8 cellular contexts compared by ENCODE assay signal in genomic region chr4:98260047-98260578, GRCh38. TPM values are rescaled to one million over a fixed set of nuclear protein-coding genes. Genes with fewer than 3 reads are reported as not detected.
DNase-seq lines count a peak whose midpoint lies in the region; ATAC-seq and TF ChIP-seq lines count a peak whose summit lies in the region.

No MANE protein-coding gene starts in this region.

- 1% methylated on average over 24 of the region's 24 CpGs for WGBS in urinary bladder

- peak overlapping the region; percentile 89 for H3K4me2 ChIP-seq in neural progenitor cell

- no peaks in the 10 kb centered on the region for H3K27me3 ChIP-seq in neural progenitor cell

- TF ChIP-seq CTCF in NB4 (IDR thresholded peaks at IDR 0.05; ENCODE audit: low read depth, low read length) (no peak), fibroblast of villous mesenchyme (IDR thresholded peaks at IDR 0.05; ENCODE audit: insufficient read depth, low read depth, low read length) (no peak), neural progenitor cell (IDR thresholded peaks at IDR 0.05) (no peak)

- H3K36me3 ChIP-seq in neural progenitor cell, result no peaks in the 10 kb centered on the region
- H3K36me3 ChIP-seq in urinary bladder (ENCODE audit: insufficient read depth), result no peaks in the 10 kb centered on the region

- peak; percentile 46 for DNase-seq in SIG-M5 treated with dmso at 0.1 percent for 504 hours (lab: John Stamatoyannopoulos, UW; ENCODE audit: unreplicated experiment)
- no peak for DNase-seq in SIG-M5 (lab: John Stamatoyannopoulos, UW)
- no peak for DNase-seq in NB4 (ENCODE audit: low read depth)
- peak in 1 of 2 donors; percentile 53 for DNase-seq in activated T-cell treated with anti-CD3 and anti-CD28 coated beads, Interleukin-2, amount 50 U/mL, for 72 hours
- DNase-seq in fibroblast of villous mesenchyme (ENCODE audit: low read depth), result peak; percentile 35
- peak; percentile 75 for DNase-seq in neural progenitor cell (ENCODE audit: low spot score)

- H3K9ac ChIP-seq in neural progenitor cell, result peak overlapping the region; percentile 92

- peak overlapping the region; percentile 75 for H2AFZ ChIP-seq in neural progenitor cell (replicated peaks)

- H3K27me3 Mint-ChIP-seq in activated T-cell treated with anti-CD3 and anti-CD28 coated beads, Interleukin-2, amount 50 U/mL, for 72 hours (ENCODE audit: low read depth), result no peaks in the 10 kb centered on the region
- H3K27me3 Mint-ChIP-seq in neural progenitor cell (ENCODE audit: insufficient read depth, low read depth), result peaks cover 2% of the 10 kb centered on the region

- peaks cover 51% of the 10 kb centered on the region for H3K4me1 Mint-ChIP-seq in activated T-cell treated with anti-CD3 and anti-CD28 coated beads, Interleukin-2, amount 50 U/mL, for 72 hours (ENCODE audit: low read depth)
- H3K4me1 Mint-ChIP-seq in neural progenitor cell, result peaks cover 20% of the 10 kb centered on the region

- peaks cover 21% of the 10 kb centered on the region for H3F3A ChIP-seq in neural progenitor cell (ENCODE audit: low read depth)

- peak overlapping the region; percentile 95 for H3K27ac Mint-ChIP-seq in activated T-cell treated with anti-CD3 and anti-CD28 coated beads, Interleukin-2, amount 50 U/mL, for 72 hours
- H3K27ac Mint-ChIP-seq in neural progenitor cell, result peak overlapping the region; percentile 99

- H3K4me1 ChIP-seq in neural progenitor cell (peaks cover 19% of the 10 kb centered on the region), urinary bladder (ENCODE audit: insufficient read depth) (peaks cover 3% of the 10 kb centered on the region)

- H3K9me3 ChIP-seq in neural progenitor cell (ENCODE audit: low read depth), result no peaks in the 10 kb centered on the region

- H4K20me1 ChIP-seq in neural progenitor cell (ENCODE audit: low read depth), result no peaks in the 10 kb centered on the region

- peak overlapping the region; percentile 89 to 94 for H3K4me3 Mint-ChIP-seq in activated T-cell treated with anti-CD3 and anti-CD28 coated beads, Interleukin-2, amount 50 U/mL, for 72 hours
- H3K4me3 Mint-ChIP-seq in neural progenitor cell, result peak overlapping the region; percentile 95

- H3K4me3 ChIP-seq in NB4 (ENCODE audit: low read depth, low read length), result peak overlapping the region; percentile 83
- peak overlapping the region; percentile 76 for H3K4me3 ChIP-seq in fibroblast of villous mesenchyme (ENCODE audit: low read depth, low read length)
- peak overlapping the region; percentile 98 for H3K4me3 ChIP-seq in neural progenitor cell
- peak overlapping the region; percentile 97 for H3K4me3 ChIP-seq in urinary bladder (ENCODE audit: low read depth, low read length)

- H3K36me3 Mint-ChIP-seq in activated T-cell treated with anti-CD3 and anti-CD28 coated beads, Interleukin-2, amount 50 U/mL, for 72 hours (ENCODE audit: insufficient read depth in 2 of 2), result peaks cover 2 to 4% of the 10 kb centered on the region in 2 donors
- peaks cover 2% of the 10 kb centered on the region for H3K36me3 Mint-ChIP-seq in neural progenitor cell

- peaks cover 53% of the 10 kb centered on the region for H3K79me2 ChIP-seq in neural progenitor cell (ENCODE audit: low read depth)

- no peaks in the 10 kb centered on the region for H3K9me3 Mint-ChIP-seq in activated T-cell treated with anti-CD3 and anti-CD28 coated beads, Interleukin-2, amount 50 U/mL, for 72 hours
- H3K9me3 Mint-ChIP-seq in neural progenitor cell, result no peaks in the 10 kb centered on the region

- peak; percentile 17 for ATAC-seq in HG02678 (IDR thresholded peaks at IDR 0.05; ENCODE audit: unreplicated experiment)
- ATAC-seq in activated T-cell treated with anti-CD3 and anti-CD28 coated beads, Interleukin-2, amount 50 U/mL, for 72 hours (replicated peaks in 1 of 2), result peak; percentile 3 to 10

- TF ChIP-seq POLR2A in NB4 (IDR thresholded peaks at IDR 0.05; ENCODE audit: extremely low read depth, insufficient read length), result no peak

- H3K27ac ChIP-seq in neural progenitor cell (peak overlapping the region; percentile 98), urinary bladder (ENCODE audit: low read depth) (peak overlapping the region; percentile 94)

RNA-seq across cellular contexts. Expression of gene RAP1GDS1, which starts 1.1 kb away (rescaled TPM):
- total RNA-seq in activated T-cell treated with anti-CD3 and anti-CD28 coated beads, Interleukin-2, amount 50 U/mL, for 72 hours, result 10 to 100 TPM; 47.2 to 54.6 TPM
- total RNA-seq in fibroblast of villous mesenchyme (78.6 and 82.5 TPM in 2 replicates), neural progenitor cell (ENCODE audit: low replicate concordance) (37.4 and 65.1 TPM in 2 replicates), urinary bladder (61.6 TPM)
- polyA plus RNA-seq in urinary bladder, result 25.9 TPM

Comparison
In these comparisons a context has a peak if more than half of its experiments do, and no peak if none do; other contexts are left out.
1. DNase-seq: peak in SIG-M5 treated with dmso at 0.1 percent for 504 hours (single experiment), fibroblast of villous mesenchyme (single experiment) and neural progenitor cell (single experiment); none in SIG-M5 (single experiment) and NB4 (single experiment).
2. Peak in every context shown above with its lines, with median percentiles within 50 percentile points of each other: H3K4me3 ChIP-seq.